In the genomic region with DNA sequence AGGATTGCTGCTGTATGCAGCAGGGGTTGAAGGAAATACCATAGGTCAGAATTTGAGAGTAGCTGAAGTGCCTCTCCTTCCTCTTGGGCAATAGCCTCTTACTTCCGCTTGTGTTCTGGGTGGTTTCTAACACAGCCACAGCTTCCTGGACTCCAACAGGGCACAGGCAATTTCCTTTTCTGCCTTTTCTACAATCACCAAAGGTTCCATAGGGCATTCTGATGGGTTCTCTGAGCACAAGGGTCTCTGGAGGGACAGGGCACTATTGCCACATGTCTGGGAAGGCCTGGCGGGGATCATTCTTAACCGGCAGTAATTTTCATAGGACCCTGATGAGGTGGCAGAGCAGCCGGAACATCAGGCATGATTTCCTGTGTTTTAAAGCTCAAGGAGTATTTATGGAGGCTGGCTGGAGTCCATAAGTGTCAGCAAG, we compare ENCODE assay signal across 1 cellular context.
TF ChIP-seq lines count a peak whose summit lies in the region.

No MANE protein-coding gene starts in this region.

TF ChIP-seq in IMR-90, 13 proteins besides CTCF, POLR2A, EP300 and RAD21:
- peak; percentile 71 for TF ChIP-seq CEBPB (IDR thresholded peaks at IDR 0.05; ENCODE audit: low read depth, low read length)
- no peak for TF ChIP-seq BHLHE40 (IDR thresholded peaks at IDR 0.05; ENCODE audit: low read depth, low read length)
